Comparison of ENCODE assay signal across 22 cellular contexts in the genomic region with DNA sequence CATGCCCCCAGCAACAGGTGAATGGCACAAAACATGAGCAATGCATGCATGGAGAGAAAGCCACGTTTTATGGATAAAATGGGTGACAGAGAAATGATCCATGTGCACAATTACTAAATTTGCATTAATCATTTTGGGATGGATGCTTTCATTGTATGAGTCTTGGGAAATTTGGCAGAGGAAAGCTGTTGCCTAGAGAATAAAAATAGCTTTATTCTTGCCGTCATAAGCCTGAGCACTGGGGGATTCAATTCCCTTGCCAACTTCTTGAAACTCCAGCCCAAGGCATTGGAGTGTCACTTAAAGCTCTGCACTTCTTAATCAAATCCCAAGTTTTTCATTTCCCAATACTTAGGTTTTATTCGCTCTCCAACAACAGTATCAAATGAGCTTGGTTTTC.
"Had no signal": no experiment of that assay in that cellular context is flagged by ENCODE, and none has a peak within 500 bp of the region (broad histone marks: within the 10 kb centered on the region; RNA-seq: fewer than 3 reads in every experiment).

No MANE protein-coding gene starts in this region.

- ATAC-seq: activated CD8-positive, alpha-beta memory T cell treated with anti-CD3 and anti-CD28 coated beads, Interleukin-2, amount 10 ng/mL, durations not matched to agents 7 days and 5 days; activated naive CD4-positive, alpha-beta T cell treated with anti-CD3 and anti-CD28 coated beads, Interleukin-2, amount 50 U/mL, for 72 hours; activated naive CD8-positive, alpha-beta T cell treated with anti-CD3 and anti-CD28 coated beads, Interleukin-2, amount 50 U/mL, for 24 hours; WTC11 had no signal

- DNase-seq: activated CD4-positive, alpha-beta T cell treated with anti-CD3 and anti-CD28 coated beads for 1 hour; activated CD4-positive, alpha-beta T cell treated with anti-CD3 and anti-CD28 coated beads, Interleukin-2, amount 10 ng/mL, durations not matched to agents 24 days and 14 days; activated CD4-positive, alpha-beta T cell treated with anti-CD3 and anti-CD28 coated beads, Interleukin-2, amount 50 U/mL, for 48 hours; activated CD8-positive, alpha-beta memory T cell treated with anti-CD3 and anti-CD28 coated beads, Interleukin-2, amount 10 ng/mL, durations not matched to agents 7 days and 5 days; activated effector memory CD4-positive, alpha-beta T cell treated with Interleukin-2 at 50 U/mL for 16 hours; activated naive CD4-positive, alpha-beta T cell; activated naive CD8-positive, alpha-beta T cell treated with anti-CD3 and anti-CD28 coated beads, Interleukin-2, amount 50 U/mL, for 24 hours; activated T-cell treated with anti-CD3 and anti-CD28 coated beads, Interleukin-2, amount 50 U/mL, for 24 hours; amniotic stem cell; brain microvascular endothelial cell; cerebellar nuclear complex; NCI-H1092 treated with DMSO at 0.1 percent for 48 hours; NCI-H1417 treated with DMSO at 0.1 percent for 48 hours; NCI-H1694; NCI-H2081; NCI-H524 treated with DMSO at 0.1 percent for 48 hours; NCI-H774; NK-92 treated with Interleukin-12 subunit alpha and Interleukin-12 subunit beta, amount 100 ng/mL, for 24 hours; Peyer's patch; SHP77 treated with DMSO at 0.1 percent for 48 hours had no signal
